Comparison of ENCODE assay signal across 8 cellular contexts in genomic region chr5:93915142-93915553, GRCh38.
DNase-seq lines count a peak whose midpoint lies in the region; ATAC-seq, FAIRE-seq and TF ChIP-seq lines count a peak whose summit lies in the region.

No MANE protein-coding gene starts in this region.

- no peak overlapping the region for H4K5ac ChIP-seq in H1 (ENCODE audit: insufficient read length, low read depth, low read length)

- H3K27me3 ChIP-seq in OCI-LY1 (ENCODE audit: insufficient read depth, low read length) (no peaks in the 10 kb centered on the region), H1 (replicated peaks in 1 of 4; ENCODE audit: control insufficient read depth in 3 of 4, extremely low read depth in 1 of 4, insufficient read depth in 3 of 4, low read length in 3 of 4) (no peaks in the 10 kb centered on the region), osteoblast (ENCODE audit: insufficient read depth, low read length) (no peaks in the 10 kb centered on the region)

- no peak overlapping the region for H3K18ac ChIP-seq in H1 (ENCODE audit: extremely low read depth, low read length)

- POLR2A ChIA-PET in HEK293 (lab: Yijun Ruan, JAX), result no interaction called here
- POLR2A ChIA-PET in H1 (lab: Charles Lee; ENCODE audit: partially characterized antibody), result no interaction called here

- DNase-seq in NCI-H82 (lab: John Stamatoyannopoulos, UW), result peak; percentile 53
- no peak for DNase-seq in NCI-H82 treated with DMSO at 0.1 percent for 48 hours (lab: John Stamatoyannopoulos, UW; ENCODE audit: unreplicated experiment)
- DNase-seq in H1 (ENCODE audit: low read depth in 1 of 2, low spot score in 2 of 2), result no peak
- no peak for DNase-seq in osteoblast (ENCODE audit: insufficient read length, low spot score, missing footprints)

- H3K79me1 ChIP-seq in H1 (ENCODE audit: low read depth, low read length), result no peaks in the 10 kb centered on the region

- no peak overlapping the region for H2BK15ac ChIP-seq in H1 (ENCODE audit: low read length)

- no peak for TF ChIP-seq EP300 in H1 (IDR thresholded peaks at IDR 0.05; ENCODE audit: borderline replicate concordance in 1 of 2, low read depth in 2 of 2, low read length in 2 of 2)

- peak; percentile 73 to 75 for TF ChIP-seq RAD21 in H1 (IDR thresholded peaks at IDR 0.05 in 1 of 2, conservative IDR thresholded peaks at IDR 0.05 in 1 of 2; ENCODE audit: low read depth in 2 of 2, low read length in 2 of 2)

- no peak overlapping the region for H2BK12ac ChIP-seq in H1 (ENCODE audit: low read depth, low read length)

- H4K91ac ChIP-seq in H1 (replicated peaks; ENCODE audit: insufficient read length, low read length), result no peak overlapping the region

- H3K4me2 ChIP-seq in OCI-LY1 (ENCODE audit: low read length), result no peak overlapping the region
- no peak overlapping the region for H3K4me2 ChIP-seq in H1 (ENCODE audit: insufficient read depth in 1 of 2, low read depth in 2 of 2, low read length in 2 of 2)
- no peak overlapping the region for H3K4me2 ChIP-seq in osteoblast (ENCODE audit: insufficient read depth, low read length)

- H3K56ac ChIP-seq in H1 (replicated peaks; ENCODE audit: insufficient read length, low read depth, low read length), result no peak overlapping the region

- H3K9me3 ChIP-seq in HEK293 (ENCODE audit: control insufficient read depth, insufficient read depth, low read depth, low read length) (no peaks in the 10 kb centered on the region), OCI-LY1 (ENCODE audit: low read length) (no peaks in the 10 kb centered on the region), H1 (ENCODE audit: insufficient read depth in 2 of 2, low read depth in 1 of 2, low read length in 1 of 2) (no peaks in the 10 kb centered on the region), osteoblast (ENCODE audit: low read depth, low read length) (no peaks in the 10 kb centered on the region)

- ATAC-seq in GM19463 (IDR thresholded peaks at IDR 0.05; ENCODE audit: unreplicated experiment) (no peak), HG03196 (IDR thresholded peaks at IDR 0.05; ENCODE audit: unreplicated experiment) (no peak)

- no peaks in the 10 kb centered on the region for H3K9me2 ChIP-seq in OCI-LY1 (ENCODE audit: low read depth, low read length)

- H3K4ac ChIP-seq in H1 (replicated peaks; ENCODE audit: insufficient read length, low read depth, low read length), result no peak overlapping the region

- CTCF ChIA-PET in HEK293 (lab: Yijun Ruan, JAX), result interaction anchor here (0.7 to 1.7 kb wide), 6 partner anchors 11 to 935 kb away, joined by 3 to 5 read pairs (median 4); no protein-coding TSS in a partner anchor
- CTCF ChIA-PET in H1 (lab: Charles Lee; ENCODE audit: partially characterized antibody), result interaction anchor here (0.7 to 2.4 kb wide), 10 partner anchors 10 to 1025 kb away, joined by 3 to 10 read pairs (median 5); no protein-coding TSS in a partner anchor

- H2AK5ac ChIP-seq in H1 (ENCODE audit: low read depth, low read length), result no peak overlapping the region

- H3K36me3 ChIP-seq in HEK293 (ENCODE audit: control insufficient read depth in 2 of 2, insufficient read depth in 1 of 2, low read length in 2 of 2) (no peaks in the 10 kb centered on the region), OCI-LY1 (ENCODE audit: insufficient read depth, low read length) (no peaks in the 10 kb centered on the region), H1 (ENCODE audit: control insufficient read depth in 2 of 4, insufficient read depth in 4 of 4, low read length in 3 of 4) (no peaks in the 10 kb centered on the region), osteoblast (ENCODE audit: insufficient read depth, low read length) (no peaks in the 10 kb centered on the region)

- peak; percentile 95 for FAIRE-seq in H1 (lab: Jason Lieb, UNC)

- H3F3A ChIP-seq in OCI-LY1 (ENCODE audit: insufficient read depth, low read length), result no peaks in the 10 kb centered on the region

- no peaks in the 10 kb centered on the region for H3K23me2 ChIP-seq in H1 (ENCODE audit: low read depth, low read length)

- no peak overlapping the region for H3K23ac ChIP-seq in H1 (ENCODE audit: insufficient read length)

- no peak overlapping the region for H3K14ac ChIP-seq in H1 (ENCODE audit: insufficient read length)

- H4K20me1 ChIP-seq in OCI-LY1 (ENCODE audit: insufficient read depth, low read length), result no peaks in the 10 kb centered on the region
- no peaks in the 10 kb centered on the region for H4K20me1 ChIP-seq in H1 (replicated peaks in 1 of 2; ENCODE audit: control insufficient read depth in 1 of 2, insufficient read depth in 2 of 2, low read length in 2 of 2)
- H4K20me1 ChIP-seq in osteoblast (ENCODE audit: insufficient read depth, low read length), result no peaks in the 10 kb centered on the region

- H3K9ac ChIP-seq in OCI-LY1 (ENCODE audit: low read length) (no peak overlapping the region), H1 (replicated peaks in 1 of 4; ENCODE audit: extremely low read depth in 1 of 4, low read depth in 3 of 4, low read length in 3 of 4) (no peak overlapping the region)

- H2BK20ac ChIP-seq in H1 (ENCODE audit: low read length), result no peak overlapping the region

- no peak overlapping the region for H2BK5ac ChIP-seq in H1 (ENCODE audit: low read depth, low read length)

- H3K27ac ChIP-seq in HEK293 (ENCODE audit: extremely low read depth, low read depth, low read length) (no peak overlapping the region), OCI-LY1 (ENCODE audit: low read depth, low read length, poor library complexity, severe bottlenecking) (no peak overlapping the region), H1 (ENCODE audit: low read depth, low read length) (no peak overlapping the region), osteoblast (ENCODE audit: low read depth, low read length) (no peak overlapping the region)

- no peak overlapping the region for H2BK120ac ChIP-seq in H1 (replicated peaks; ENCODE audit: low read depth, low read length)

- no peak for TF ChIP-seq POLR2A in H1 (IDR thresholded peaks at IDR 0.05; ENCODE audit: control extremely low read depth in 1 of 2, low read depth in 2 of 2, low read length in 2 of 2)

- H3K79me2 ChIP-seq in OCI-LY1 (ENCODE audit: insufficient read depth, low read length) (no peaks in the 10 kb centered on the region), H1 (ENCODE audit: control insufficient read depth in 1 of 2, insufficient read depth in 2 of 2, low read length in 2 of 2) (no peaks in the 10 kb centered on the region), osteoblast (ENCODE audit: insufficient read depth, low read length) (no peaks in the 10 kb centered on the region)

- H3K4me3 ChIP-seq in HEK293 (ENCODE audit: low read depth, low read length) (no peak overlapping the region), OCI-LY1 (ENCODE audit: low read depth, low read length, poor library complexity, severe bottlenecking) (no peak overlapping the region), H1 (ENCODE audit: extremely low read depth in 1 of 4, insufficient read depth in 2 of 4, low read depth in 3 of 4, low read length in 4 of 4) (no peak overlapping the region), osteoblast (ENCODE audit: insufficient read depth, low read length) (no peak overlapping the region)

- TF ChIP-seq CTCF in HEK293 (tag by site-specific recombination; IDR thresholded peaks at IDR 0.05) (peak; percentile 44; the same call in 1 of the 2 replicates), OCI-LY1 (IDR thresholded peaks at IDR 0.05; ENCODE audit: low read length) (peak; percentile 71), H1 (IDR thresholded peaks at IDR 0.05; ENCODE audit: control extremely low read depth in 1 of 3, insufficient read depth in 1 of 3, low read depth in 1 of 3, low read length in 3 of 3) (peak in 2 of 3 experiments; percentile 39 to 48; a peak in 2 of 4 replicates), osteoblast (IDR thresholded peaks at IDR 0.05; ENCODE audit: extremely low read depth, low read depth, low read length) (peak; percentile 56)

- H3K4me1 ChIP-seq in HEK293 (ENCODE audit: control insufficient read depth, insufficient read depth, low read length) (no peaks in the 10 kb centered on the region), OCI-LY1 (ENCODE audit: insufficient read depth, low read length, severe bottlenecking) (no peaks in the 10 kb centered on the region), H1 (replicated peaks in 1 of 4; ENCODE audit: control insufficient read depth in 3 of 4, insufficient read depth in 4 of 4, low read length in 3 of 4) (no peaks in the 10 kb centered on the region), osteoblast (ENCODE audit: insufficient read depth, low read length) (no peaks in the 10 kb centered on the region)

- no peak overlapping the region for H2AFZ ChIP-seq in OCI-LY1 (ENCODE audit: low read length)
- no peak overlapping the region for H2AFZ ChIP-seq in H1 (ENCODE audit: low read length)
- no peak overlapping the region for H2AFZ ChIP-seq in osteoblast (ENCODE audit: low read length)

- no peak overlapping the region for H4K8ac ChIP-seq in H1 (ENCODE audit: extremely low read depth, insufficient read depth, low read length)

TF ChIP-seq in HEK293, 187 proteins besides CTCF, POLR2A, EP300 and RAD21 (continues in another document):
- no peak for TF ChIP-seq ZSCAN16 (tag by site-specific recombination; IDR thresholded peaks at IDR 0.05)
- no peak for TF ChIP-seq KLF17 (tag by site-specific recombination; IDR thresholded peaks at IDR 0.05)

TF ChIP-seq in H1, 55 proteins besides CTCF, POLR2A, EP300 and RAD21:
- TF ChIP-seq ZNF274 (IDR thresholded peaks at IDR 0.05; ENCODE audit: borderline replicate concordance, extremely low read depth, low read length), result no peak
- no peak for TF ChIP-seq JUND (IDR thresholded peaks at IDR 0.05; ENCODE audit: low read length)
- TF ChIP-seq CBX8 (IDR thresholded peaks at IDR 0.05; ENCODE audit: borderline replicate concordance, low read depth, low read length), result no peak
- TF ChIP-seq PHF8 (conservative IDR thresholded peaks at IDR 0.05; ENCODE audit: low read depth, low read length), result no peak
- TF ChIP-seq POU5F1 (IDR thresholded peaks at IDR 0.05; ENCODE audit: low read depth, low read length), result no peak
- no peak for TF ChIP-seq KDM4A (IDR thresholded peaks at IDR 0.05; ENCODE audit: low read depth, low read length, severe bottlenecking)
- no peak for TF ChIP-seq SUZ12 (IDR thresholded peaks at IDR 0.05; ENCODE audit: low read length)
- TF ChIP-seq TCF12 (IDR thresholded peaks at IDR 0.05; ENCODE audit: low read depth, low read length), result no peak
- no peak for TF ChIP-seq ATF3 (IDR thresholded peaks at IDR 0.05; ENCODE audit: insufficient read depth, low read depth, low read length)
- no peak for TF ChIP-seq TAF1 (IDR thresholded peaks at IDR 0.05; ENCODE audit: low read depth, low read length)
- TF ChIP-seq SRF (IDR thresholded peaks at IDR 0.05; ENCODE audit: low read depth, low read length), result no peak
- no peak for TF ChIP-seq BACH1 (IDR thresholded peaks at IDR 0.05; ENCODE audit: low read length)
- TF ChIP-seq NRF1 (IDR thresholded peaks at IDR 0.05; ENCODE audit: low read depth, low read length), result no peak
- no peak for TF ChIP-seq MAFK (IDR thresholded peaks at IDR 0.05; ENCODE audit: low read depth, low read length)
- no peak for TF ChIP-seq SP1 (IDR thresholded peaks at IDR 0.05; ENCODE audit: low read depth, low read length)
